ENCODE assay signal across 1 cellular context in the genomic region with DNA sequence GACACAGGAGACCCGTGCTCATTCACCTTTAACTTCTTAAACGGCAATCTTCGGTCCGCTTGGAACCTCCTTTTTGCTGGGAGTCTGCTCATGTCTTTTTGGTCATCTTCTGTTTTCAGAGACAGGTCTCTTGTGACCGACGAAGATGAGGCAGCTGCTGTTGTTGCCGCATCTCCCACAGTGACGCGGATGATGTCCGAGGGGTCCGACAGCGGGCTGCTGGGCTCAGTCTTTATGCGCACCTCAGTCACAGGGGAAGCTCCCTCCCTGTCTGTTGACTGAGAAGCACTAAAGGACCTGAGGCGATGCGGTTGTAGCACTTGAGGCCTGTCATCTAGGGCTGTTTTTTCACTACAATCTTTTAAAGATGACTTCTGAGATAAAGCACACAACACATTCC.
TF ChIP-seq lines count a peak whose summit lies in the region.

No MANE protein-coding gene starts in this region.

TF ChIP-seq in GM12878, 131 proteins besides CTCF, POLR2A, EP300 and RAD21:
- TF ChIP-seq RAD51 (IDR thresholded peaks at IDR 0.05) (no peak), ZNF274 (IDR thresholded peaks at IDR 0.05; ENCODE audit: insufficient read depth, insufficient read length) (no peak)
